ENCODE assay signal across 15 cellular contexts in the genomic region with DNA sequence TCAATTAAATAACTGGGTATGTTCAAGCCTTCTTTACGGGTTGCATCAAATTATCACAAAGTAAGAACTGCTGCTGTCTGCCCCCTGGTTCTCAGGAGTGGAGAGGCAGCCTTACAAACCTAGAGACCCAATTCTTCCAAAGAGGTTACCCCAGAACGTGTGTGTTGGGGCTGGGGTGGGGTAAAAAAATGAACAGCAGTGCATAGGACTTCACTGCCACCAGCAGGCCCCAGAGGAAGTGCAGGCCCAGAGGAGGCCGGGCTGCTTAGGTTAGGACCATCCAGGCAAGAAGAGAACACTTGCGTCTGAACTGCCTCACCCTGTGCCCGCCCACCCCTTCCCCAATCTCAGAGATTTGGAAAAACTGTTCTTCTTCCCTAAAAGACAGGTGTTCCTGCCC. TPM values are rescaled to one million over a fixed set of nuclear protein-coding genes. Genes with fewer than 3 reads are reported as not detected.
A peak's percentile ranks its signal among the peaks of the same experiment; 100 is the strongest.
DNase-seq lines count a peak whose midpoint lies in the region; ATAC-seq and TF ChIP-seq lines count a peak whose summit lies in the region.
"Had no signal": no experiment of that assay in that cellular context is flagged by ENCODE, and none has a peak within 500 bp of the region (broad histone marks: within the 10 kb centered on the region; RNA-seq: fewer than 3 reads in every experiment).

No MANE protein-coding gene starts in this region.

- no peak overlapping the region for H3K4me3 Mint-ChIP-seq in T-helper 2 cell treated with Interferon-gamma antibody and Interleukin-4, amounts not matched to agents 5 μg/mL and 100 μg/mL, for 36 hours
- H3K4me3 Mint-ChIP-seq: activated T-helper 17 cell treated with anti-CD3 and anti-CD28 coated beads, Interleukin-2, amount 50 U/mL, for 72 hours; stimulated activated naive CD8-positive, alpha-beta T cell treated with anti-CD3 and anti-CD28 coated beads, Interleukin-15, Interleukin-2, amounts not matched to agents 100 ng/mL and 50 ng/mL, for 24 hours had no signal

- H3K27me3 Mint-ChIP-seq in T-helper 2 cell treated with Interferon-gamma antibody and Interleukin-4, amounts not matched to agents 5 μg/mL and 100 μg/mL, for 36 hours (ENCODE audit: low read depth), result peaks cover 48% of the 10 kb centered on the region

- H2AFZ ChIP-seq in Karpas-422 (ENCODE audit: low read length) (no peak overlapping the region), neural cell (ENCODE audit: low read depth, low read length) (no peak overlapping the region)

- H3K9ac ChIP-seq in Karpas-422 (ENCODE audit: low read length) (no peak overlapping the region), neural cell (ENCODE audit: low read length) (no peak overlapping the region)

- H3K4me1 Mint-ChIP-seq in T-helper 2 cell treated with Interferon-gamma antibody and Interleukin-4, amounts not matched to agents 5 μg/mL and 100 μg/mL, for 36 hours (ENCODE audit: low read depth), result no peaks in the 10 kb centered on the region
- H3K4me1 Mint-ChIP-seq: activated T-helper 17 cell treated with anti-CD3 and anti-CD28 coated beads, Interleukin-2, amount 50 U/mL, for 72 hours had no signal

- H3K27ac Mint-ChIP-seq in T-helper 2 cell treated with Interferon-gamma antibody and Interleukin-4, amounts not matched to agents 5 μg/mL and 100 μg/mL, for 36 hours, result no peak overlapping the region
- H3K27ac Mint-ChIP-seq: activated T-helper 17 cell treated with anti-CD3 and anti-CD28 coated beads, Interleukin-2, amount 50 U/mL, for 72 hours; stimulated activated naive CD8-positive, alpha-beta T cell treated with anti-CD3 and anti-CD28 coated beads, Interleukin-15, Interleukin-2, amounts not matched to agents 100 ng/mL and 50 ng/mL, for 24 hours had no signal

- no peaks in the 10 kb centered on the region for H3K4me1 ChIP-seq in Karpas-422 (ENCODE audit: low read length)

- H4K20me1 ChIP-seq in Karpas-422 (ENCODE audit: insufficient read depth, low read depth, low read length) (no peaks in the 10 kb centered on the region), neural cell (ENCODE audit: insufficient read depth) (no peaks in the 10 kb centered on the region)

- TF ChIP-seq RAD21 in neural cell (conservative IDR thresholded peaks at IDR 0.05), result peak; percentile 40

- no peak for TF ChIP-seq EP300 in neural cell (conservative IDR thresholded peaks at IDR 0.05; ENCODE audit: poor library complexity, severe bottlenecking)

- no peaks in the 10 kb centered on the region for H3F3A ChIP-seq in neural cell (ENCODE audit: insufficient read depth, low read length, poor library complexity, severe bottlenecking)

- no peaks in the 10 kb centered on the region for H3K27me3 ChIP-seq in Karpas-422 (ENCODE audit: low read length)
- H3K27me3 ChIP-seq in neural cell (ENCODE audit: insufficient read depth, low read depth, low read length), result peaks cover 68% of the 10 kb centered on the region

- ATAC-seq in GM19023 (IDR thresholded peaks at IDR 0.05; ENCODE audit: unreplicated experiment), result no peak
- ATAC-seq: activated T-helper 17 cell treated with anti-CD3 and anti-CD28 coated beads, Interleukin-2, amount 50 U/mL, for 72 hours had no signal

- H3K9me3 ChIP-seq in Karpas-422 (ENCODE audit: low read length) (no peaks in the 10 kb centered on the region), neural cell (ENCODE audit: low read length) (no peaks in the 10 kb centered on the region)

- DNase-seq in ELF-1 (ENCODE audit: low read depth, low spot score), result peak; percentile 40
- DNase-seq in Karpas-422, result peak; percentile 40
- peak; percentile 52 for DNase-seq in ecto neural progenitor cell (ENCODE audit: low spot score)
- DNase-seq in NK-92 (lab: John Stamatoyannopoulos, UW; ENCODE audit: unreplicated experiment), result no peak
- no peak for DNase-seq in NCI-H1092 treated with DMSO at 0.1 percent for 48 hours (lab: John Stamatoyannopoulos, UW)
- no peak for DNase-seq in T-helper 2 cell treated with Interferon-gamma antibody and Interleukin-4, amounts not matched to agents 5 μg/mL and 100 μg/mL, for 36 hours (ENCODE audit: low spot score)
- DNase-seq: AML-193, cortex of kidney, IMR-90, NCI-H146, SW 1271 had no signal

- H3K79me2 ChIP-seq in Karpas-422 (ENCODE audit: low read length), result no peaks in the 10 kb centered on the region
- no peaks in the 10 kb centered on the region for H3K79me2 ChIP-seq in neural cell (replicated peaks; ENCODE audit: insufficient read depth, low read length)

- H3K9me2 ChIP-seq in Karpas-422 (replicated peaks; ENCODE audit: insufficient read depth, low read length) (no peaks in the 10 kb centered on the region), neural cell (ENCODE audit: insufficient read depth, low read length) (no peaks in the 10 kb centered on the region)

- no peaks in the 10 kb centered on the region for H3K36me3 Mint-ChIP-seq in T-helper 2 cell treated with Interferon-gamma antibody and Interleukin-4, amounts not matched to agents 5 μg/mL and 100 μg/mL, for 36 hours (ENCODE audit: low read depth)

- H3K4me2 ChIP-seq in Karpas-422 (ENCODE audit: low read depth, low read length, poor library complexity, severe bottlenecking), result no peak overlapping the region
- H3K4me2 ChIP-seq in neural cell (ENCODE audit: low read length), result no peak overlapping the region

- H3K9me3 Mint-ChIP-seq in T-helper 2 cell treated with Interferon-gamma antibody and Interleukin-4, amounts not matched to agents 5 μg/mL and 100 μg/mL, for 36 hours, result no peaks in the 10 kb centered on the region
- H3K9me3 Mint-ChIP-seq: activated T-helper 17 cell treated with anti-CD3 and anti-CD28 coated beads, Interleukin-2, amount 50 U/mL, for 72 hours; stimulated activated naive CD8-positive, alpha-beta T cell treated with anti-CD3 and anti-CD28 coated beads, Interleukin-15, Interleukin-2, amounts not matched to agents 100 ng/mL and 50 ng/mL, for 24 hours had no signal

- H3K4me3 ChIP-seq in Karpas-422 (ENCODE audit: low read length), result no peak overlapping the region
- H3K4me3 ChIP-seq in neural cell (ENCODE audit: low read length), result peak overlapping the region; percentile 74

- TF ChIP-seq CTCF in neural cell (IDR thresholded peaks at IDR 0.05; ENCODE audit: poor library complexity, severe bottlenecking), result peak; percentile 30

- H3K27ac ChIP-seq in Karpas-422 (ENCODE audit: low read length) (no peak overlapping the region), neural cell (ENCODE audit: low read length) (no peak overlapping the region)

- H3K36me3 ChIP-seq in Karpas-422 (ENCODE audit: insufficient read depth, low read length) (no peaks in the 10 kb centered on the region), neural cell (ENCODE audit: insufficient read depth, low read length) (no peaks in the 10 kb centered on the region)

TF ChIP-seq in neural cell, 6 proteins besides CTCF, POLR2A, EP300 and RAD21:
- TF ChIP-seq, protein P1, sequence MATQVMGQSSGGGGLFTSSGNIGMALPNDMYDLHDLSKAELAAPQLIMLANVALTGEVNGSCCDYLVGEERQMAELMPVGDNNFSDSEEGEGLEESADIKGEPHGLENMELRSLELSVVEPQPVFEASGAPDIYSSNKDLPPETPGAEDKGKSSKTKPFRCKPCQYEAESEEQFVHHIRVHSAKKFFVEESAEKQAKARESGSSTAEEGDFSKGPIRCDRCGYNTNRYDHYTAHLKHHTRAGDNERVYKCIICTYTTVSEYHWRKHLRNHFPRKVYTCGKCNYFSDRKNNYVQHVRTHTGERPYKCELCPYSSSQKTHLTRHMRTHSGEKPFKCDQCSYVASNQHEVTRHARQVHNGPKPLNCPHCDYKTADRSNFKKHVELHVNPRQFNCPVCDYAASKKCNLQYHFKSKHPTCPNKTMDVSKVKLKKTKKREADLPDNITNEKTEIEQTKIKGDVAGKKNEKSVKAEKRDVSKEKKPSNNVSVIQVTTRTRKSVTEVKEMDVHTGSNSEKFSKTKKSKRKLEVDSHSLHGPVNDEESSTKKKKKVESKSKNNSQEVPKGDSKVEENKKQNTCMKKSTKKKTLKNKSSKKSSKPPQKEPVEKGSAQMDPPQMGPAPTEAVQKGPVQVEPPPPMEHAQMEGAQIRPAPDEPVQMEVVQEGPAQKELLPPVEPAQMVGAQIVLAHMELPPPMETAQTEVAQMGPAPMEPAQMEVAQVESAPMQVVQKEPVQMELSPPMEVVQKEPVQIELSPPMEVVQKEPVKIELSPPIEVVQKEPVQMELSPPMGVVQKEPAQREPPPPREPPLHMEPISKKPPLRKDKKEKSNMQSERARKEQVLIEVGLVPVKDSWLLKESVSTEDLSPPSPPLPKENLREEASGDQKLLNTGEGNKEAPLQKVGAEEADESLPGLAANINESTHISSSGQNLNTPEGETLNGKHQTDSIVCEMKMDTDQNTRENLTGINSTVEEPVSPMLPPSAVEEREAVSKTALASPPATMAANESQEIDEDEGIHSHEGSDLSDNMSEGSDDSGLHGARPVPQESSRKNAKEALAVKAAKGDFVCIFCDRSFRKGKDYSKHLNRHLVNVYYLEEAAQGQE (IDR thresholded peaks at IDR 0.05; ENCODE audit: borderline replicate concordance), result no peak
- TF ChIP-seq MXI1 (conservative IDR thresholded peaks at IDR 0.05; ENCODE audit: poor library complexity, severe bottlenecking) (no peak), SMC3 (conservative IDR thresholded peaks at IDR 0.05; ENCODE audit: poor library complexity) (no peak), TAF1 (IDR thresholded peaks at IDR 0.05; ENCODE audit: low read depth) (no peak), EZH2 (IDR thresholded peaks at IDR 0.05; ENCODE audit: borderline replicate concordance, insufficient read depth, low read length, poor library complexity, severe bottlenecking) (no peak), POLR2AphosphoS5 (IDR thresholded peaks at IDR 0.05) (no peak)
TF ChIP-seq in neural cell: peak in this region for 0.

RNA-seq across cellular contexts. Expression of a gene that starts 1.5 kb away (rescaled TPM):
- not detected in 2 replicates for total RNA-seq in Karpas-422 (2014; rRNA removed; shearing (Covaris generic); ENCODE audit: low replicate concordance)
- polyA plus RNA-seq in neural cell, result 0.06 and 0.16 TPM in 2 replicates
- 0.46 and 0.49 TPM in 2 replicates for polyA minus RNA-seq in neural cell
- total RNA-seq: activated T-helper 17 cell treated with anti-CD3 and anti-CD28 coated beads, Interleukin-2, amount 50 U/mL, for 72 hours; IMR-90 had no signal
- polyA plus RNA-seq: IMR-90 had no signal

Comparison
In these comparisons a context has a peak if more than half of its experiments do, and no peak if none do; other contexts are left out.
1. DNase-seq: peak in ELF-1 (single experiment), Karpas-422 (single experiment) and ecto neural progenitor cell (single experiment); none in NK-92 (single experiment), NCI-H1092 treated with DMSO at 0.1 percent for 48 hours (single experiment) and T-helper 2 cell treated with Interferon-gamma antibody and Interleukin-4, amounts not matched to agents 5 μg/mL and 100 μg/mL, for 36 hours (single experiment).